18 cellular contexts compared by ENCODE assay signal in genomic region chr18:8800876-8801262, GRCh38.
DNase-seq lines count a peak whose midpoint lies in the region; ATAC-seq, FAIRE-seq and TF ChIP-seq lines count a peak whose summit lies in the region.
"Had no signal": no experiment of that assay in that cellular context is flagged by ENCODE, and none has a peak within 500 bp of the region (broad histone marks: within the 10 kb centered on the region; RNA-seq: fewer than 3 reads in every experiment).

No MANE protein-coding gene starts in this region.

- TF ChIP-seq CTCF in H9 (conservative IDR thresholded peaks at IDR 0.05), result no peak
- TF ChIP-seq CTCF in astrocyte (IDR thresholded peaks at IDR 0.05; ENCODE audit: insufficient read depth, low read depth, low read length), result no peak
- no peak for TF ChIP-seq CTCF in keratinocyte (optimal IDR thresholded peaks at IDR 0.05 in 1 of 3, IDR thresholded peaks at IDR 0.05 in 1 of 3, conservative IDR thresholded peaks at IDR 0.05 in 1 of 3; ENCODE audit: extremely low read depth in 1 of 3, insufficient read depth in 2 of 3, low read length in 3 of 3)
- TF ChIP-seq CTCF in testis (IDR thresholded peaks at IDR 0.05), result no peak

- no peaks in the 10 kb centered on the region for H3K79me1 ChIP-seq in H9 (ENCODE audit: insufficient read depth, low read depth, low read length, poor library complexity, severe bottlenecking)

- DNase-seq in H9 (no peak), astrocyte (ENCODE audit: low read depth) (no peak), keratinocyte (ENCODE audit: low read depth, low spot score) (no peak), testis (no peak), AML-193 (lab: John Stamatoyannopoulos, UW) (no peak), T1000 (lab: John Stamatoyannopoulos, UW) (no peak)
- DNase-seq: activated CD4-positive, alpha-beta T cell treated with anti-CD3 and anti-CD28 coated beads for 1 hour; activated T-cell treated with anti-CD3 and anti-CD28 coated beads, Interleukin-2, amount 50 U/mL, for 1 hour; CD4-positive, CD25-positive, alpha-beta regulatory T cell; GOT3; immature natural killer cell; MM.1S; mucosa of descending colon had no signal

- FAIRE-seq in astrocyte (lab: Jason Lieb, UNC) (no peak), keratinocyte (lab: Jason Lieb, UNC) (no peak)
- FAIRE-seq: G401.6, GM18507 had no signal

- no peaks in the 10 kb centered on the region for H3K27me3 Mint-ChIP-seq in H9 (ENCODE audit: low read depth)
- H3K27me3 Mint-ChIP-seq in astrocyte (ENCODE audit: low read depth, unreplicated experiment), result no peaks in the 10 kb centered on the region
- H3K27me3 Mint-ChIP-seq: CD4-positive, CD25-positive, alpha-beta regulatory T cell had no signal

- H3K4me1 ChIP-seq in H9 (ENCODE audit: insufficient read depth, low read length) (peaks cover 11% of the 10 kb centered on the region), astrocyte (ENCODE audit: insufficient read depth, low read length) (peaks cover 57% of the 10 kb centered on the region), keratinocyte (ENCODE audit: control insufficient read depth, extremely low read depth, insufficient read depth, low read length) (peaks cover 43% of the 10 kb centered on the region), testis (peaks cover 32% of the 10 kb centered on the region)
- H3K4me1 ChIP-seq: prostate gland had no signal

- H3K4me3 Mint-ChIP-seq in H9, result no peak overlapping the region
- no peak overlapping the region for H3K4me3 Mint-ChIP-seq in astrocyte (ENCODE audit: unreplicated experiment)
- H3K4me3 Mint-ChIP-seq: CD4-positive, CD25-positive, alpha-beta regulatory T cell; immature natural killer cell had no signal

- TF ChIP-seq POLR2A in testis (IDR thresholded peaks at IDR 0.05), result no peak

- peak overlapping the region; percentile 50 for H3K18ac ChIP-seq in H9 (ENCODE audit: insufficient read length, low read depth, low read length)

- no peak overlapping the region for H3K23ac ChIP-seq in H9 (ENCODE audit: insufficient read length, low read depth, low read length)

- H3T11ph ChIP-seq in H9 (ENCODE audit: low read length), result no peak overlapping the region

- intact Hi-C loops in testis (cut with DNase I; ENCODE audit: low total_unique reads), result no loop called here

- H4K8ac ChIP-seq in H9 (replicated peaks; ENCODE audit: insufficient read length, low read depth, low read length), result no peak overlapping the region

- H3K4me1 Mint-ChIP-seq in H9 (peaks cover 46 to 52% of the 10 kb centered on the region in 2 experiments), astrocyte (ENCODE audit: low read depth, unreplicated experiment) (peaks cover 52% of the 10 kb centered on the region)
- H3K4me1 Mint-ChIP-seq: immature natural killer cell had no signal

- WGBS in H9 (ENCODE audit: extremely low coverage, insufficient read length, low lambda C conversion rate), result no CpG with 5 or more reads among the region's 4 CpGs
- WGBS in testis, 2 donors, result 81 to 86% methylated on average over 4 of the region's 4 CpGs

- H4K20me1 ChIP-seq in H9 (ENCODE audit: control insufficient read depth, insufficient read depth, insufficient read length) (no peaks in the 10 kb centered on the region), astrocyte (ENCODE audit: insufficient read depth, low read length) (no peaks in the 10 kb centered on the region), keratinocyte (ENCODE audit: control insufficient read depth, extremely low read depth, insufficient read depth, low read length) (no peaks in the 10 kb centered on the region)

- no peak overlapping the region for H3K4me2 ChIP-seq in H9 (ENCODE audit: insufficient read depth, insufficient read length, low read length)
- peak overlapping the region; percentile 76 for H3K4me2 ChIP-seq in astrocyte (ENCODE audit: low read length)
- peak overlapping the region; percentile 83 for H3K4me2 ChIP-seq in keratinocyte (ENCODE audit: control insufficient read depth, extremely low read depth, insufficient read depth, low read depth, low read length)

- no peak overlapping the region for H2BK15ac ChIP-seq in H9 (ENCODE audit: low read depth, low read length)

- ATAC-seq in HG02623 (IDR thresholded peaks at IDR 0.05; ENCODE audit: unreplicated experiment), result no peak
- ATAC-seq in HG03521 (IDR thresholded peaks at IDR 0.05; ENCODE audit: unreplicated experiment), result no peak
- ATAC-seq: mucosa of descending colon had no signal

- H3K14ac ChIP-seq in H9 (ENCODE audit: insufficient read depth, low read length), result no peak overlapping the region

- no peak overlapping the region for H3K9ac ChIP-seq in H9 (ENCODE audit: extremely low read depth, insufficient read length, low read length)
- H3K9ac ChIP-seq in astrocyte (ENCODE audit: low read length), result peak overlapping the region; percentile 88
- H3K9ac ChIP-seq in keratinocyte (ENCODE audit: control insufficient read depth, extremely low read depth, insufficient read depth, low read length), result peak overlapping the region; percentile 72

- H4K91ac ChIP-seq in H9 (ENCODE audit: insufficient read length, low read depth, low read length), result no peak overlapping the region

- peaks cover 0 to 44% (median 38%) of the 10 kb centered on the region in 3 experiments; a peak in 6 of 7 replicates for H3K36me3 Mint-ChIP-seq in H9 (ENCODE audit: insufficient read depth in 1 of 3, low read depth in 3 of 3)
- peaks cover 8% of the 10 kb centered on the region for H3K36me3 Mint-ChIP-seq in astrocyte (ENCODE audit: low read depth, unreplicated experiment)
- H3K36me3 Mint-ChIP-seq: CD4-positive, CD25-positive, alpha-beta regulatory T cell; immature natural killer cell had no signal

- H3K9me1 ChIP-seq in keratinocyte (ENCODE audit: control insufficient read depth, extremely low read depth, insufficient read depth, low read length), result peaks cover 3% of the 10 kb centered on the region

- H2BK12ac ChIP-seq in H9 (ENCODE audit: insufficient read length, low read depth, low read length), result no peak overlapping the region

- no peak overlapping the region for H2BK20ac ChIP-seq in H9 (ENCODE audit: low read depth, low read length, poor library complexity, severe bottlenecking)

- dilution Hi-C loops in keratinocyte (cut with MboI; ENCODE audit: extremely low pct_ligation_motif_present, low sequenced_read_pairs), result no loop called here

- H3K56ac ChIP-seq in H9 (ENCODE audit: insufficient read length, low read depth, low read length), result no peak overlapping the region

- no peak overlapping the region for H2BK120ac ChIP-seq in H9 (ENCODE audit: low read depth, low read length, poor library complexity, severe bottlenecking)

- H3K36me3 ChIP-seq in astrocyte (ENCODE audit: insufficient read depth, low read length), result peaks cover 17% of the 10 kb centered on the region
- peaks cover 5 to 38% of the 10 kb centered on the region in 2 experiments for H3K36me3 ChIP-seq in keratinocyte (ENCODE audit: control insufficient read depth in 2 of 2, extremely low read depth in 1 of 2, insufficient read depth in 2 of 2, low read length in 2 of 2)
- no peaks in the 10 kb centered on the region for H3K36me3 ChIP-seq in testis (ENCODE audit: low read depth, missing control alignments)
- H3K36me3 ChIP-seq: prostate gland had no signal

- H2BK5ac ChIP-seq in H9 (ENCODE audit: insufficient read length, low read length), result no peak overlapping the region

- no peak overlapping the region for H2AK5ac ChIP-seq in H9 (ENCODE audit: insufficient read length, low read length)

- H3K27ac ChIP-seq in H9 (ENCODE audit: insufficient read length, low read depth, low read length), result peak overlapping the region; percentile 45
- H3K27ac ChIP-seq in astrocyte (ENCODE audit: low read depth, low read length), result peak overlapping the region; percentile 99
- H3K27ac ChIP-seq in keratinocyte (ENCODE audit: control insufficient read depth, insufficient read depth, low read length), result peak overlapping the region; percentile 80
- peak overlapping the region; percentile 57 to 77 for H3K27ac ChIP-seq in testis
- H3K27ac ChIP-seq: prostate gland had no signal

- H3K9me3 Mint-ChIP-seq in H9, result no peaks in the 10 kb centered on the region
- no peaks in the 10 kb centered on the region for H3K9me3 Mint-ChIP-seq in astrocyte (ENCODE audit: unreplicated experiment)
- H3K9me3 Mint-ChIP-seq: CD4-positive, CD25-positive, alpha-beta regulatory T cell; immature natural killer cell had no signal

- H3K27ac Mint-ChIP-seq in H9, result peak overlapping the region; percentile 94 to 98 (median 95)
- peak overlapping the region; percentile 99 for H3K27ac Mint-ChIP-seq in astrocyte (ENCODE audit: unreplicated experiment)
- H3K27ac Mint-ChIP-seq: CD4-positive, CD25-positive, alpha-beta regulatory T cell; immature natural killer cell had no signal

- H3K23me2 ChIP-seq in H9 (ENCODE audit: insufficient read length, low read depth, low read length, poor library complexity, severe bottlenecking), result no peaks in the 10 kb centered on the region

- H3K4me3 ChIP-seq in astrocyte (ENCODE audit: insufficient read depth, low read depth, low read length), result peak overlapping the region; percentile 7
- H3K4me3 ChIP-seq in keratinocyte (ENCODE audit: control insufficient read depth in 2 of 3, extremely low read depth in 1 of 3, insufficient read depth in 2 of 3, low read depth in 1 of 3, low read length in 3 of 3), result peak overlapping the region in 1 of 3 experiments; percentile 3
- H3K4me3 ChIP-seq in testis, result no peak overlapping the region
- H3K4me3 ChIP-seq: mucosa of descending colon, prostate gland had no signal

- H4K5ac ChIP-seq in H9 (ENCODE audit: insufficient read length, low read depth, low read length), result no peak overlapping the region

- no peaks in the 10 kb centered on the region for H3K27me3 ChIP-seq in H9 (ENCODE audit: insufficient read depth, low read length)
- no peaks in the 10 kb centered on the region for H3K27me3 ChIP-seq in astrocyte (ENCODE audit: insufficient read depth, low read length)
- no peaks in the 10 kb centered on the region for H3K27me3 ChIP-seq in keratinocyte (ENCODE audit: control insufficient read depth, extremely low read depth, insufficient read depth, low read length)
- no peaks in the 10 kb centered on the region for H3K27me3 ChIP-seq in testis

- no peak overlapping the region for H3K4ac ChIP-seq in H9 (ENCODE audit: low read depth, low read length)

- H3K79me2 ChIP-seq in H9 (ENCODE audit: insufficient read depth, low read length) (no peaks in the 10 kb centered on the region), astrocyte (ENCODE audit: insufficient read depth, low read length) (peaks cover 4% of the 10 kb centered on the region), keratinocyte (ENCODE audit: control insufficient read depth, insufficient read depth, low read length) (no peaks in the 10 kb centered on the region)

- H2AFZ ChIP-seq in H9 (ENCODE audit: low read length), result no peak overlapping the region
- no peak overlapping the region for H2AFZ ChIP-seq in astrocyte (ENCODE audit: low read depth, low read length)
- no peak overlapping the region for H2AFZ ChIP-seq in keratinocyte (ENCODE audit: control insufficient read depth, low read length)

- H3K9me3 ChIP-seq in H9 (ENCODE audit: control insufficient read depth, low read depth, low read length) (no peaks in the 10 kb centered on the region), astrocyte (ENCODE audit: insufficient read depth, low read depth, low read length) (no peaks in the 10 kb centered on the region), keratinocyte (ENCODE audit: control insufficient read depth, low read depth, low read length) (no peaks in the 10 kb centered on the region), testis (no peaks in the 10 kb centered on the region)
- H3K9me3 ChIP-seq: mucosa of descending colon, prostate gland had no signal

Comparison
In these comparisons a context has a peak if more than half of its experiments do, and no peak if none do; other contexts are left out.
1. H3K27ac ChIP-seq: peak in every context shown above with its lines; median percentile 99 in astrocyte; 80 in keratinocyte; 67 in testis; 45 in H9.